20 cellular contexts compared by ENCODE assay signal in genomic region chr19:17058236-17058635, GRCh38. TPM values are rescaled to one million over a fixed set of nuclear protein-coding genes. Genes with fewer than 3 reads are reported as not detected.
DNase-seq lines count a peak whose midpoint lies in the region; ATAC-seq and FAIRE-seq lines count a peak whose summit lies in the region.
"Had no signal": no experiment of that assay in that cellular context is flagged by ENCODE, and none has a peak within 500 bp of the region (broad histone marks: within the 10 kb centered on the region; RNA-seq: fewer than 3 reads in every experiment).

No MANE protein-coding gene starts in this region.

- H3K9me3 Mint-ChIP-seq in T-cell, result no peaks in the 10 kb centered on the region
- H3K9me3 Mint-ChIP-seq: activated naive CD8-positive, alpha-beta T cell treated with anti-CD3 and anti-CD28 coated beads, Interleukin-2, amount 10 ng/mL, durations not matched to agents 7 days and 5 days; CD8-positive, alpha-beta memory T cell; endodermal cell; nephron progenitor cell had no signal

- ATAC-seq in T-cell (replicated peaks in 1 of 4), result no peak
- no peak for ATAC-seq in left lobe of liver
- ATAC-seq: heart right ventricle, left ventricle myocardium superior had no signal

- no peaks in the 10 kb centered on the region for H3K27me3 Mint-ChIP-seq in T-cell
- H3K27me3 Mint-ChIP-seq: activated naive CD8-positive, alpha-beta T cell treated with anti-CD3 and anti-CD28 coated beads, Interleukin-2, amount 10 ng/mL, durations not matched to agents 7 days and 5 days; CD8-positive, alpha-beta memory T cell had no signal

- FAIRE-seq in urothelium cell line (lab: Jason Lieb, UNC), result no peak

- peaks cover 0 to 5% (median 0%) of the 10 kb centered on the region in 3 donors for H3K4me1 Mint-ChIP-seq in T-cell
- H3K4me1 Mint-ChIP-seq: activated naive CD8-positive, alpha-beta T cell treated with anti-CD3 and anti-CD28 coated beads, Interleukin-2, amount 10 ng/mL, durations not matched to agents 7 days and 5 days; endodermal cell; nephron progenitor cell had no signal

- H3K27ac Mint-ChIP-seq in T-cell, result no peak overlapping the region
- H3K27ac Mint-ChIP-seq: activated naive CD8-positive, alpha-beta T cell treated with anti-CD3 and anti-CD28 coated beads, Interleukin-2, amount 10 ng/mL, durations not matched to agents 7 days and 5 days; CD8-positive, alpha-beta memory T cell; endodermal cell; nephron progenitor cell had no signal

- H3K4me3 Mint-ChIP-seq in T-cell, result no peak overlapping the region
- H3K4me3 Mint-ChIP-seq: activated naive CD8-positive, alpha-beta T cell treated with anti-CD3 and anti-CD28 coated beads, Interleukin-2, amount 10 ng/mL, durations not matched to agents 7 days and 5 days; CD8-positive, alpha-beta memory T cell; endodermal cell; nephron progenitor cell had no signal

- DNase-seq in DMS114 treated with DMSO at 0.1 percent for 48 hours (lab: John Stamatoyannopoulos, UW; ENCODE audit: unreplicated experiment), result peak; percentile 14
- peak; percentile 1 for DNase-seq in KG1 (lab: John Stamatoyannopoulos, UW)
- DNase-seq in astrocyte of the hippocampus (ENCODE audit: low read depth, low spot score), result peak; percentile 52
- peak; percentile 29 for DNase-seq in iris pigment epithelial cell (ENCODE audit: low read depth)
- DNase-seq in T-cell, result no peak
- DNase-seq in left lobe of liver (ENCODE audit: low spot score), result no peak
- no peak for DNase-seq in urothelium cell line (ENCODE audit: low spot score)
- no peak for DNase-seq in activated gamma-delta T cell (lab: John Stamatoyannopoulos, UW)
- DNase-seq: activated naive CD8-positive, alpha-beta T cell treated with anti-CD3 and anti-CD28 coated beads, Interleukin-2, amount 10 ng/mL, durations not matched to agents 7 days and 5 days; CD8-positive, alpha-beta memory T cell; DND-41; endodermal cell; heart right ventricle; NCI-H1436; NCI-H69; nephron progenitor cell; posterior cingulate gyrus; Right ventricle myocardium superior; transverse colon had no signal

- peaks cover 34% of the 10 kb centered on the region for H3K36me3 Mint-ChIP-seq in T-cell

- POLR2A ChIA-PET in T-cell (lab: Charles Lee), result no interaction called here

- CTCF ChIA-PET in T-cell (lab: Charles Lee), result no interaction called here

RNA-seq across cellular contexts. Expression of gene HAUS8, which starts 17.0 kb away (rescaled TPM):
- total RNA-seq in T-cell (10 to 100 TPM; 16.6 to 20.4 (median 19.3) TPM), left lobe of liver (5.1 TPM)

RNA-seq across cellular contexts. Expression of gene MYO9B, which starts 17.3 kb away (rescaled TPM):
- 100 to 1,000 TPM; 185 to 220 (median 202) TPM for total RNA-seq in T-cell
- total RNA-seq in left lobe of liver, result 28.9 TPM

RNA-seq across cellular contexts. Expression of gene CPAMD8, which starts 31.6 kb away (rescaled TPM):
- total RNA-seq in T-cell (1 to 10 TPM; 2.1 to 6.2 (median 2.9) TPM), left lobe of liver (1.3 TPM)

Comparison
In these comparisons a context has a peak if more than half of its experiments do, and no peak if none do; other contexts are left out.
1. DNase-seq: peak in DMS114 treated with DMSO at 0.1 percent for 48 hours (single experiment), KG1 (single experiment), astrocyte of the hippocampus (single experiment) and iris pigment epithelial cell (single experiment); none in T-cell (0 of 34), left lobe of liver (single experiment), urothelium cell line (single experiment) and activated gamma-delta T cell (single experiment).